In the genomic region with DNA sequence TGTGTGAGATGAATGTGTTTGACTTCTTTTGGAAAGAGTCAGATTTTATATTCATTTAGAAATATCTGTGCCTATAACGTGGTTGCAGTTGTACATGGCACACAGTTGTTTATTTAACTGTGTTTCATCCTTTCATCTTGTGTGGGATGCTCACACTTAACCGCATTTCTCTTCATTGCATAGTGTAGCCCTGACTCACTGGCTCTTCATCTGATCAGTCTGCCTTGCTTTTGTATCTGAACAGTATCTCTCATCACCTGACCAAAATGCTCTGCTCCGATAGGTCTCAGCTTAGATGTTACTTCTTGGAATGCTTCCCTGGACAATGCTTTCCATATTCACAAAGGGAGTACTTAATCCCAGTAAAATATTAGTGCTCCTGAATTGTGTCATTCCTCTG, we compare ENCODE assay signal across 18 cellular contexts.
DNase-seq lines count a peak whose midpoint lies in the region; TF ChIP-seq lines count a peak whose summit lies in the region.
"Had no signal": no experiment of that assay in that cellular context is flagged by ENCODE, and none has a peak within 500 bp of the region (broad histone marks: within the 10 kb centered on the region; RNA-seq: fewer than 3 reads in every experiment).

No MANE protein-coding gene starts in this region.

- H3K9me3 Mint-ChIP-seq in progenitor cell of endocrine pancreas (ENCODE audit: low read depth) (peaks cover 3% of the 10 kb centered on the region), type B pancreatic cell (peaks cover 4% of the 10 kb centered on the region), CD14-positive monocyte (peaks cover 0 to 6% (median 0%) of the 10 kb centered on the region in 7 donors)
- H3K9me3 Mint-ChIP-seq: activated T-helper 1 cell treated with anti-CD3 and anti-CD28 coated beads, Interleukin-12 subunit alpha, Interleukin-12 subunit beta, Interleukin-2, Interleukin-4 antibody, amounts not matched to agents 30 ng/mL and 10 ng/mL and 1 ng/mL, durations not matched to agents 14 hours and 24 hours and 36 hours; T-helper 1 cell treated with Interleukin-12 subunit alpha and Interleukin-12 subunit beta and Interleukin-4 antibody, amounts not matched to agents 30 μg/mL and 1 μg/mL, for 36 hours had no signal

- intact Hi-C loops in CD14-positive monocyte (cut with micrococcal nuclease), result no loop called here

- H3K27ac Mint-ChIP-seq in progenitor cell of endocrine pancreas (peak overlapping the region; percentile 3), type B pancreatic cell (no peak overlapping the region), CD14-positive monocyte (no peak overlapping the region)
- H3K27ac Mint-ChIP-seq: activated T-helper 1 cell treated with anti-CD3 and anti-CD28 coated beads, Interleukin-12 subunit alpha, Interleukin-12 subunit beta, Interleukin-2, Interleukin-4 antibody, amounts not matched to agents 30 ng/mL and 10 ng/mL and 1 ng/mL, durations not matched to agents 14 hours and 24 hours and 36 hours; B cell; T-helper 1 cell treated with Interleukin-12 subunit alpha and Interleukin-12 subunit beta and Interleukin-4 antibody, amounts not matched to agents 30 μg/mL and 1 μg/mL, for 36 hours had no signal

- no peaks in the 10 kb centered on the region for H3K27me3 Mint-ChIP-seq in progenitor cell of endocrine pancreas
- H3K27me3 Mint-ChIP-seq in type B pancreatic cell, result peaks cover 9% of the 10 kb centered on the region
- peaks cover 0 to 2% (median 0%) of the 10 kb centered on the region in 3 donors for H3K27me3 Mint-ChIP-seq in CD14-positive monocyte (ENCODE audit: low read depth in 3 of 3)
- H3K27me3 Mint-ChIP-seq: B cell had no signal

- DNase-seq in EH (ENCODE audit: low read depth) (peak; percentile 86), NCI-H226 (peak; percentile 59), cardiac fibroblast (ENCODE audit: low read depth in 2 of 2) (peak; percentile 62 to 94), progenitor cell of endocrine pancreas (ENCODE audit: low spot score, unreplicated experiment) (no peak), NCI-H2107 (lab: John Stamatoyannopoulos, UW) (no peak), NCI-H526 treated with DMSO at 0.1 percent for 48 hours (lab: John Stamatoyannopoulos, UW) (no peak), type B pancreatic cell (ENCODE audit: extremely low spot score, unreplicated experiment) (no peak), CD14-positive monocyte (ENCODE audit: low spot score) (no peak)
- DNase-seq: activated CD4-positive, CD25-positive, alpha-beta regulatory T cell; amygdala; gastrocnemius medialis; NCI-H1417; NCI-H2171 treated with DMSO at 0.1 percent for 48 hours; sigmoid colon; stimulated activated CD4-positive, alpha-beta T cell treated with anti-CD3 and anti-CD28 coated beads, Interleukin-2, amount 100 ng/mL, for 48 hours had no signal

- no peak overlapping the region for H3K4me3 ChIP-seq in cardiac fibroblast (replicated peaks in 1 of 2; ENCODE audit: low read depth in 2 of 2, low read length in 2 of 2)
- H3K4me3 ChIP-seq: gastrocnemius medialis, sigmoid colon had no signal

- H3K36me3 Mint-ChIP-seq in progenitor cell of endocrine pancreas (ENCODE audit: insufficient read depth) (peaks cover 25% of the 10 kb centered on the region), type B pancreatic cell (peaks cover 25% of the 10 kb centered on the region), CD14-positive monocyte (no peaks in the 10 kb centered on the region)

- TF ChIP-seq CTCF in cardiac fibroblast (IDR thresholded peaks at IDR 0.05; ENCODE audit: low read depth, low read length) (no peak), progenitor cell of endocrine pancreas (IDR thresholded peaks at IDR 0.05; ENCODE audit: unreplicated experiment) (no peak), type B pancreatic cell (conservative IDR thresholded peaks at IDR 0.05) (no peak), CD14-positive monocyte (IDR thresholded peaks at IDR 0.05) (no peak)

- H3K4me1 Mint-ChIP-seq in progenitor cell of endocrine pancreas (ENCODE audit: low read depth) (peaks cover 25% of the 10 kb centered on the region), type B pancreatic cell (ENCODE audit: unreplicated experiment) (no peaks in the 10 kb centered on the region), CD14-positive monocyte (no peaks in the 10 kb centered on the region)
- H3K4me1 Mint-ChIP-seq: B cell had no signal

- H3K4me3 Mint-ChIP-seq in progenitor cell of endocrine pancreas (ENCODE audit: low read depth) (no peak overlapping the region), type B pancreatic cell (no peak overlapping the region), CD14-positive monocyte (no peak overlapping the region)
- H3K4me3 Mint-ChIP-seq: activated T-helper 1 cell treated with anti-CD3 and anti-CD28 coated beads, Interleukin-12 subunit alpha, Interleukin-12 subunit beta, Interleukin-2, Interleukin-4 antibody, amounts not matched to agents 30 ng/mL and 10 ng/mL and 1 ng/mL, durations not matched to agents 14 hours and 24 hours and 36 hours; B cell; T-helper 1 cell treated with Interleukin-12 subunit alpha and Interleukin-12 subunit beta and Interleukin-4 antibody, amounts not matched to agents 30 μg/mL and 1 μg/mL, for 36 hours had no signal

Comparison
In these comparisons a context has a peak if more than half of its experiments do, and no peak if none do; other contexts are left out.
1. DNase-seq: peak in EH (single experiment), NCI-H226 (single experiment) and cardiac fibroblast (2 of 2); none in progenitor cell of endocrine pancreas (single experiment), NCI-H2107 (single experiment), NCI-H526 treated with DMSO at 0.1 percent for 48 hours (single experiment), type B pancreatic cell (single experiment) and CD14-positive monocyte (single experiment).